In genomic region chr7:66157060-66157459, GRCh38 we compare ENCODE assay signal across 20 cellular contexts.
"Had no signal": no experiment of that assay in that cellular context is flagged by ENCODE, and none has a peak within 500 bp of the region (broad histone marks: within the 10 kb centered on the region; RNA-seq: fewer than 3 reads in every experiment).

No MANE protein-coding gene starts in this region.

- DNase-seq: activated CD4-positive, alpha-beta T cell treated with anti-CD3 and anti-CD28 coated beads, Interleukin-2, amount 50 U/mL, for 1 hour; activated naive CD4-positive, alpha-beta T cell treated with anti-CD3 and anti-CD28 coated beads for 36 hours; activated naive CD8-positive, alpha-beta T cell treated with anti-CD3 and anti-CD28 coated beads, Interleukin-2, amount 50 U/mL, for 24 hours; dermis blood vessel endothelial cell; effector memory CD8-positive, alpha-beta T cell; mesendoderm; natural killer cell; nucleus accumbens; right lobe of liver; stimulated activated CD4-positive, alpha-beta T cell treated with anti-CD3 and anti-CD28 coated beads, Interleukin-4, amount 100 ng/mL, for 4 hours; stimulated activated CD8-positive, alpha-beta memory T cell treated with anti-CD3 and anti-CD28 coated beads, Interleukin-4, amount 100 ng/mL, for 48 hours; stimulated activated naive CD8-positive, alpha-beta T cell treated with anti-CD3 and anti-CD28 coated beads, Interleukin-15, Interleukin-2, amounts not matched to agents 100 U/mL and 50 U/mL, for 24 hours; T-helper 17 cell had no signal

- ATAC-seq: activated CD4-positive, CD25-positive, alpha-beta regulatory T cell treated with anti-CD3 and anti-CD28 coated beads, Interleukin-2, amount 50 U/mL, for 24 hours; activated naive CD8-positive, alpha-beta T cell treated with anti-CD3 and anti-CD28 coated beads, Interleukin-2, amount 50 U/mL, for 24 hours; activated T-helper 17 cell treated with anti-CD3 and anti-CD28 coated beads, Interleukin-2, amount 50 U/mL, for 72 hours; effector memory CD8-positive, alpha-beta T cell; gastroesophageal sphincter; natural killer cell; stimulated activated naive CD8-positive, alpha-beta T cell treated with anti-CD3 and anti-CD28 coated beads, Interleukin-15, Interleukin-2, amounts not matched to agents 100 U/mL and 50 U/mL, for 24 hours; T-helper 17 cell had no signal

- H3K9me3 Mint-ChIP-seq: activated T-helper 17 cell treated with anti-CD3 and anti-CD28 coated beads, Interleukin-2, amount 50 U/mL, for 72 hours; effector memory CD8-positive, alpha-beta T cell; natural killer cell had no signal

- H3K4me1 Mint-ChIP-seq: activated naive CD8-positive, alpha-beta T cell treated with anti-CD3 and anti-CD28 coated beads, Interleukin-2, amount 50 U/mL, for 24 hours; activated T-helper 17 cell treated with anti-CD3 and anti-CD28 coated beads, Interleukin-2, amount 50 U/mL, for 72 hours had no signal

- H3K27ac Mint-ChIP-seq: activated naive CD4-positive, alpha-beta T cell treated with anti-CD3 and anti-CD28 coated beads for 36 hours; activated naive CD8-positive, alpha-beta T cell treated with anti-CD3 and anti-CD28 coated beads, Interleukin-2, amount 50 U/mL, for 24 hours; activated T-helper 17 cell treated with anti-CD3 and anti-CD28 coated beads, Interleukin-2, amount 50 U/mL, for 72 hours; effector memory CD8-positive, alpha-beta T cell; T-helper 17 cell; type B pancreatic cell had no signal

- H3K27me3 ChIP-seq: gastroesophageal sphincter, right lobe of liver, suprapubic skin had no signal

- H3K4me3 ChIP-seq: gastroesophageal sphincter, prostate gland, right lobe of liver, smooth muscle cell, suprapubic skin had no signal

- H3K4me3 Mint-ChIP-seq: activated naive CD4-positive, alpha-beta T cell treated with anti-CD3 and anti-CD28 coated beads for 36 hours; activated naive CD8-positive, alpha-beta T cell treated with anti-CD3 and anti-CD28 coated beads, Interleukin-2, amount 50 U/mL, for 24 hours; activated T-helper 17 cell treated with anti-CD3 and anti-CD28 coated beads, Interleukin-2, amount 50 U/mL, for 72 hours; effector memory CD8-positive, alpha-beta T cell; natural killer cell; T-helper 17 cell; type B pancreatic cell had no signal

- H3K9me3 ChIP-seq: prostate gland, right lobe of liver, suprapubic skin had no signal

- H3K36me3 Mint-ChIP-seq: natural killer cell had no signal

- H3K4me1 ChIP-seq: prostate gland had no signal

- H3K27me3 Mint-ChIP-seq: activated naive CD8-positive, alpha-beta T cell treated with anti-CD3 and anti-CD28 coated beads, Interleukin-2, amount 50 U/mL, for 24 hours; activated T-helper 17 cell treated with anti-CD3 and anti-CD28 coated beads, Interleukin-2, amount 50 U/mL, for 72 hours; effector memory CD8-positive, alpha-beta T cell; T-helper 17 cell; type B pancreatic cell had no signal

- H3K27ac ChIP-seq: gastroesophageal sphincter, prostate gland, suprapubic skin had no signal

- H3K4me2 ChIP-seq: smooth muscle cell had no signal
